8 cellular contexts compared by ENCODE assay signal in the genomic region with DNA sequence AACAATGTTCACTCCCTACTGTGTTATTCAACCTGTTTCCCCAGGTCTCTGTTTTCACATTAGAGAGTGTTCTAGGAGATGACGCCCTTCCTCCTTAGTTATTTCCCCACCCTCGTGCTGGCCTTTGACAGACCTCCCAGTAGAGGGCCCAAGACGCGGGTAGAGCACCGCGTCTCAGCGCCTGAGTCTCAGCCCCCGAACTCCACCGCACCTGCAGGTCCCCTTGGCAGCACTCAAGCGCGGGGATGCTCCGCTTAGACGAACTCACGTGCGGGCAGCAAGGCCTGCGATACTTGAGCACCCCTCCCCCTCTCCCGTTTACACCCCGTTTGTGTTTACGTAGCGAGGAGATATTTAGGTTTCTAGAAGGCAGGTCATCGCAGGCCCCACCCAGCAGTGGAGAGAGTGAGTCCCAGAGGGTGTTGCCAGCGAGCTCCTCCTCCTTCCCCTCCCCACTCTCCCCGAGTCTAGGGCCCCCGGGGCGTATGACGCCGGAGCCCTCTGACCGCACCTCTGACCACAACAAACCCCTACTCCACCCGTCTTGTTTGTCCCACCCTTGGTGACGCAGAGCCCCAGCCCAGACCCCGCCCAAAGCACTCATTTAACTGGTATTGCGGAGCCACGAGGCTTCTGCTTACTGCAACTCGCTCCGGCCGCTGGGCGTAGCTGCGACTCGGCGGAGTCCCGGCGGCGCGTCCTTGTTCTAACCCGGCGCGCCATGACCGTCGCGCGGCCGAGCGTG. TPM values are rescaled to one million over a fixed set of nuclear protein-coding genes. Genes with fewer than 3 reads are reported as not detected.
A peak's percentile ranks its signal among the peaks of the same experiment; 100 is the strongest.
DNase-seq lines count a peak whose midpoint lies in the region; ATAC-seq and TF ChIP-seq lines count a peak whose summit lies in the region.

A gene with protein sequence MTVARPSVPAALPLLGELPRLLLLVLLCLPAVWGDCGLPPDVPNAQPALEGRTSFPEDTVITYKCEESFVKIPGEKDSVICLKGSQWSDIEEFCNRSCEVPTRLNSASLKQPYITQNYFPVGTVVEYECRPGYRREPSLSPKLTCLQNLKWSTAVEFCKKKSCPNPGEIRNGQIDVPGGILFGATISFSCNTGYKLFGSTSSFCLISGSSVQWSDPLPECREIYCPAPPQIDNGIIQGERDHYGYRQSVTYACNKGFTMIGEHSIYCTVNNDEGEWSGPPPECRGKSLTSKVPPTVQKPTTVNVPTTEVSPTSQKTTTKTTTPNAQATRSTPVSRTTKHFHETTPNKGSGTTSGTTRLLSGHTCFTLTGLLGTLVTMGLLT (plus strand): TSS at position 634 of the 745 bp plus-strand sequence. CDS start 88 bp downstream, at position 722.

- TF ChIP-seq POLR2A in erythroblast (IDR thresholded peaks at IDR 0.05; ENCODE audit: low read length) = peak; percentile 96

- DNase-seq in DMS114 treated with DMSO at 0.1 percent for 48 hours (lab: John Stamatoyannopoulos, UW; ENCODE audit: unreplicated experiment) (peak; percentile 86), HuH-7 (ENCODE audit: low spot score) (peak; percentile 87), erythroblast (lab: John Stamatoyannopoulos, UW) (peak; percentile 99)
- peak; percentile 96 for DNase-seq in activated T-cell treated with anti-CD3 and anti-CD28 coated beads, Interleukin-2, amount 50 U/mL, for 4 hours
- DNase-seq in stimulated activated CD8-positive, alpha-beta memory T cell treated with anti-CD3 and anti-CD28 coated beads, Interleukin-7, amount 100 ng/mL, for 1 hour (ENCODE audit: low read depth in 2 of 2) = peak; percentile 97 to 98

- H3K4me3 Mint-ChIP-seq in activated T-cell treated with anti-CD3 and anti-CD28 coated beads, Interleukin-2, amount 50 U/mL, for 4 hours = peak within 1 kb of the TSS; percentile 88

- no peaks in the 10 kb centered on the region for H3K36me3 ChIP-seq in mucosa of stomach (ENCODE audit: control insufficient read depth, insufficient read depth, low read length)

- peak; percentile 95 for ATAC-seq in GM21515 (IDR thresholded peaks at IDR 0.05; ENCODE audit: unreplicated experiment)
- peak; percentile 92 to 93 for ATAC-seq in activated T-cell treated with anti-CD3 and anti-CD28 coated beads, Interleukin-2, amount 50 U/mL, for 4 hours

- no peaks in the 10 kb centered on the region for H3K9me3 Mint-ChIP-seq in activated T-cell treated with anti-CD3 and anti-CD28 coated beads, Interleukin-2, amount 50 U/mL, for 4 hours

- peak within 1 kb of the TSS; percentile 96 for H3K9ac ChIP-seq in mucosa of stomach (ENCODE audit: low read length)

- no peaks in the 10 kb centered on the region for H3K9me3 ChIP-seq in mucosa of stomach (ENCODE audit: control insufficient read depth, low read length)

- no peaks in the 10 kb centered on the region for H3K27me3 Mint-ChIP-seq in activated T-cell treated with anti-CD3 and anti-CD28 coated beads, Interleukin-2, amount 50 U/mL, for 4 hours (ENCODE audit: low read depth)

- H3K4me3 ChIP-seq in mucosa of stomach (ENCODE audit: low read length) = peak within 1 kb of the TSS; percentile 95

- peaks cover 29% of the 10 kb centered on the region for H3K4me1 Mint-ChIP-seq in activated T-cell treated with anti-CD3 and anti-CD28 coated beads, Interleukin-2, amount 50 U/mL, for 4 hours (ENCODE audit: low read depth)

- peaks cover 32% of the 10 kb centered on the region for H3K4me1 ChIP-seq in mucosa of stomach (ENCODE audit: control insufficient read depth, insufficient read depth, low read length)

- peaks cover 17% of the 10 kb centered on the region for H3K36me3 Mint-ChIP-seq in activated T-cell treated with anti-CD3 and anti-CD28 coated beads, Interleukin-2, amount 50 U/mL, for 4 hours (ENCODE audit: insufficient read depth)

- no peaks in the 10 kb centered on the region for H3K27me3 ChIP-seq in mucosa of stomach (ENCODE audit: control insufficient read depth, insufficient read depth, low read length)

TF ChIP-seq in PFSK-1, 5 proteins besides CTCF, POLR2A, EP300 and RAD21:
- TF ChIP-seq SIN3A (IDR thresholded peaks at IDR 0.05; ENCODE audit: borderline replicate concordance, insufficient read depth, low read length) (peak; percentile 23; the same call in 1 of the 2 replicates), POLR2AphosphoS5 (IDR thresholded peaks at IDR 0.05; ENCODE audit: low read depth, low read length) (peak; percentile 23), TAF1 (IDR thresholded peaks at IDR 0.05; ENCODE audit: borderline replicate concordance, insufficient read depth, low read length) (no peak), FOXP2 (optimal IDR thresholded peaks at IDR 0.05; ENCODE audit: borderline replicate concordance, extremely low read depth, extremely low read length, insufficient read depth) (peak; percentile 96)
- TF ChIP-seq, protein P1, sequence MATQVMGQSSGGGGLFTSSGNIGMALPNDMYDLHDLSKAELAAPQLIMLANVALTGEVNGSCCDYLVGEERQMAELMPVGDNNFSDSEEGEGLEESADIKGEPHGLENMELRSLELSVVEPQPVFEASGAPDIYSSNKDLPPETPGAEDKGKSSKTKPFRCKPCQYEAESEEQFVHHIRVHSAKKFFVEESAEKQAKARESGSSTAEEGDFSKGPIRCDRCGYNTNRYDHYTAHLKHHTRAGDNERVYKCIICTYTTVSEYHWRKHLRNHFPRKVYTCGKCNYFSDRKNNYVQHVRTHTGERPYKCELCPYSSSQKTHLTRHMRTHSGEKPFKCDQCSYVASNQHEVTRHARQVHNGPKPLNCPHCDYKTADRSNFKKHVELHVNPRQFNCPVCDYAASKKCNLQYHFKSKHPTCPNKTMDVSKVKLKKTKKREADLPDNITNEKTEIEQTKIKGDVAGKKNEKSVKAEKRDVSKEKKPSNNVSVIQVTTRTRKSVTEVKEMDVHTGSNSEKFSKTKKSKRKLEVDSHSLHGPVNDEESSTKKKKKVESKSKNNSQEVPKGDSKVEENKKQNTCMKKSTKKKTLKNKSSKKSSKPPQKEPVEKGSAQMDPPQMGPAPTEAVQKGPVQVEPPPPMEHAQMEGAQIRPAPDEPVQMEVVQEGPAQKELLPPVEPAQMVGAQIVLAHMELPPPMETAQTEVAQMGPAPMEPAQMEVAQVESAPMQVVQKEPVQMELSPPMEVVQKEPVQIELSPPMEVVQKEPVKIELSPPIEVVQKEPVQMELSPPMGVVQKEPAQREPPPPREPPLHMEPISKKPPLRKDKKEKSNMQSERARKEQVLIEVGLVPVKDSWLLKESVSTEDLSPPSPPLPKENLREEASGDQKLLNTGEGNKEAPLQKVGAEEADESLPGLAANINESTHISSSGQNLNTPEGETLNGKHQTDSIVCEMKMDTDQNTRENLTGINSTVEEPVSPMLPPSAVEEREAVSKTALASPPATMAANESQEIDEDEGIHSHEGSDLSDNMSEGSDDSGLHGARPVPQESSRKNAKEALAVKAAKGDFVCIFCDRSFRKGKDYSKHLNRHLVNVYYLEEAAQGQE (IDR thresholded peaks at IDR 0.05; ENCODE audit: insufficient read depth in 1 of 2, low read depth in 2 of 2, low read length in 2 of 2) = no peak

RNA-seq across cellular contexts. Expression of the gene that starts here (rescaled TPM):
- 130 TPM for polyA plus RNA-seq in PFSK-1 (2012; ENCODE audit: insufficient read length, low read depth)
- 100 to 1,000 TPM; 103 to 119 (median 103) TPM for total RNA-seq in activated T-cell treated with anti-CD3 and anti-CD28 coated beads, Interleukin-2, amount 50 U/mL, for 4 hours

Comparison
In these comparisons a context has a peak if more than half of its experiments do, and no peak if none do; other contexts are left out.
1. Peak in every context shown above with its lines: DNase-seq, ATAC-seq and H3K4me3 ChIP-seq.